ENCODE assay signal across 9 cellular contexts in genomic region chr16:22205577-22206012, GRCh38. TPM values are rescaled to one million over a fixed set of nuclear protein-coding genes. Genes with fewer than 3 reads are reported as not detected.
DNase-seq lines count a peak whose midpoint lies in the region; ATAC-seq and TF ChIP-seq lines count a peak whose summit lies in the region.
"Had no signal": no experiment of that assay in that cellular context is flagged by ENCODE, and none has a peak within 500 bp of the region (broad histone marks: within the 10 kb centered on the region; RNA-seq: fewer than 3 reads in every experiment).

No MANE protein-coding gene starts in this region.

- DNase-seq in GM12864 (ENCODE audit: low read depth) = no peak
- no peak for DNase-seq in T-helper 17 cell
- no peak for DNase-seq in fibroblast of pulmonary artery (ENCODE audit: low read depth)
- no peak for DNase-seq in retinal pigment epithelial cell (ENCODE audit: low read depth)
- no peak for DNase-seq in HK-2 (ENCODE audit: unreplicated experiment)
- DNase-seq in cerebellar nuclear complex (lab: John Stamatoyannopoulos, UW) = no peak

- H3K36me3 Mint-ChIP-seq in T-helper 17 cell (ENCODE audit: low read depth) = no peaks in the 10 kb centered on the region

- TF ChIP-seq CTCF in GM12864 (IDR thresholded peaks at IDR 0.05; ENCODE audit: low read depth, low read length, missing control alignments) = no peak
- no peak for TF ChIP-seq CTCF in fibroblast of pulmonary artery (IDR thresholded peaks at IDR 0.05; ENCODE audit: low read length, missing control alignments)
- no peak for TF ChIP-seq CTCF in retinal pigment epithelial cell (conservative IDR thresholded peaks at IDR 0.05; ENCODE audit: low read depth, low read length)

- H3K27ac Mint-ChIP-seq in T-helper 17 cell = peak overlapping the region; percentile 54

- ATAC-seq in T-helper 17 cell = no peak
- no peak for ATAC-seq in GM19397 (IDR thresholded peaks at IDR 0.05; ENCODE audit: unreplicated experiment)
- ATAC-seq in HG02973 (IDR thresholded peaks at IDR 0.05; ENCODE audit: unreplicated experiment) = no peak

- H3K4me3 ChIP-seq in GM12864 (ENCODE audit: low read depth, low read length) (peak overlapping the region; percentile 47), fibroblast of pulmonary artery (replicated peaks; ENCODE audit: low read depth, low read length) (peak overlapping the region; percentile 85), retinal pigment epithelial cell (ENCODE audit: low read length) (peak overlapping the region; percentile 45)

- H3K4me3 Mint-ChIP-seq in T-helper 17 cell = peak overlapping the region; percentile 96

- H3K4me1 Mint-ChIP-seq in T-helper 17 cell = peaks cover 20% of the 10 kb centered on the region

- H3K9me3 ChIP-seq in T-helper 17 cell (ENCODE audit: control insufficient read depth, low read length, poor library complexity, severe bottlenecking) = no peaks in the 10 kb centered on the region

- H3K27me3 Mint-ChIP-seq in T-helper 17 cell = no peaks in the 10 kb centered on the region

RNA-seq across cellular contexts. Expression of gene EEF2K, which starts 0.5 kb away (rescaled TPM):
- total RNA-seq in T-helper 17 cell = 10 to 100 TPM; 14.4 to 14.7 TPM

RNA-seq across cellular contexts. Expression of gene SDR42E2, which starts 43.3 kb away (rescaled TPM):
- 1 to 10 TPM; 1.5 to 2.3 TPM for total RNA-seq in T-helper 17 cell
- total RNA-seq: posterior vena cava had no signal
